Comparison of ENCODE assay signal across 8 cellular contexts in the genomic region with DNA sequence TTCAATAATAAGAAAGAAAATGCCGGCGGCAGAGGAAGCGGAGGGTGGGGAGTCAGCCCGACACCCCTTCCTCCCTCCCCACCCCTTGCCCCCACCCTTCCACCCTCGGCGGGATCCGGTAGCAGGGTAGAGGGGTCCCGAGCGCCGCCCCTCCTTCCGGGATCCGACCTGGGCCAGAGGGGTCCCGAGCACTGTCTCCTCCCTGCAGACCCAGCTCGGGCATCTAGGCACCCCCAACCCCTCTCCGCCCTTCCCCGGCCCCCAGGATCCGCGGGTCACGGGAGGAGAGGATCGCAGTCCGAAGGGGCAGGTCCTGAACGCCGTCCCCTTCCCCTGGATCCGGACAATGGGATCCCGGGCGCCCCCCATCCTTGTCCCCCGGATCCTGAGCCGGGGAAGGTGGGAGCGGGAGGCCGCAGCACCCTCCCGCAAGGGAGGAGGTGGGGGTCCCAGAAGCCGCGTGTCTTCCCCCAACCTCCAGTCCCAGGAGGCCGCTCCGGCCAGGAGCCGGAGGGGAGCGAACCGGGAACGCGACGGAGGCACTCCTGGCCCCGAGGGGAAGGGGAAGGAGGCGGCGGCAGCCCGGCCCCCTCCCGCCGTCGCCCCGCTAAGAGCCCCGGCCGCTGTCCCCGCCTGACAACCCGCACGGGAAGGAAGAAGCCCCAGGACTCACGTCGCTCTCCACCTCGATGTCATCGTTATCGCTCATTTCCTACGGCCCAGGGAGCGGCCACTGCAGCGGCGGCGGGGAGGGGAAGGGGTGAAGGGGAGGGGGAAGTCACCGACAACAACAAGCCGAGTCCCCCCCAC. TPM values are rescaled to one million over a fixed set of nuclear protein-coding genes. Genes with fewer than 3 reads are reported as not detected.
DNase-seq lines count a peak whose midpoint lies in the region; ATAC-seq and TF ChIP-seq lines count a peak whose summit lies in the region.

No MANE protein-coding gene starts in this region.

- no peak for TF ChIP-seq POLR2A in transverse colon (IDR thresholded peaks at IDR 0.05)

- intact Hi-C loops in transverse colon (cut with DNase I; ENCODE audit: low total_unique reads) = loop anchor here (5.0 kb wide), 1 partner anchor 115 kb away; a partner anchor contains a TSS

- H3K27me3 Mint-ChIP-seq in IgD-negative memory B cell = no peaks in the 10 kb centered on the region
- no peaks in the 10 kb centered on the region for H3K27me3 Mint-ChIP-seq in activated T-cell treated with anti-CD3 and anti-CD28 coated beads, Interleukin-2, amount 50 U/mL, for 24 hours

- H3K4me1 ChIP-seq in fibroblast of lung (ENCODE audit: control insufficient read depth, extremely low read depth, insufficient read depth, low read length) (peaks cover 5% of the 10 kb centered on the region), neutrophil (ENCODE audit: control insufficient read depth in 1 of 2, insufficient read depth in 1 of 2, low read depth in 1 of 2, low read length in 1 of 2) (peaks cover 52 to 54% of the 10 kb centered on the region in 2 experiments), transverse colon (peaks cover 24 to 61% (median 39%) of the 10 kb centered on the region in 4 donors)

- 1% methylated on average over 58 of the region's 66 CpGs; no CpG with 5 or more reads in 1 of the 2 donors for WGBS in transverse colon (ENCODE audit: low coverage in 1 of 2), 2 donors

- TF ChIP-seq CTCF in fibroblast of lung (conservative IDR thresholded peaks at IDR 0.05 in 1 of 2, IDR thresholded peaks at IDR 0.05 in 1 of 2; ENCODE audit: low read depth in 1 of 2, low read length in 2 of 2) = no peak
- TF ChIP-seq CTCF in neutrophil (IDR thresholded peaks at IDR 0.05) = no peak
- no peak for TF ChIP-seq CTCF in transverse colon (IDR thresholded peaks at IDR 0.05)

- H3K27ac Mint-ChIP-seq in IgD-negative memory B cell = peak overlapping the region; percentile 82 to 99 (median 97)
- H3K27ac Mint-ChIP-seq in activated T-cell treated with anti-CD3 and anti-CD28 coated beads, Interleukin-2, amount 50 U/mL, for 24 hours = peak overlapping the region; percentile 96

- no peaks in the 10 kb centered on the region for H4K20me1 ChIP-seq in fibroblast of lung (ENCODE audit: control insufficient read depth, extremely low read depth, insufficient read depth, low read length)

- in situ Hi-C loops in transverse colon (cut with MboI; ENCODE audit: low pct_ligation_motif_present in 1 of 4, low pct_unique_long_range_greater_than_20kb in 1 of 4, low sequenced_read_pairs in 3 of 4) = no loop called here

- H3K9me3 Mint-ChIP-seq in IgD-negative memory B cell = no peaks in the 10 kb centered on the region
- no peaks in the 10 kb centered on the region for H3K9me3 Mint-ChIP-seq in activated T-cell treated with anti-CD3 and anti-CD28 coated beads, Interleukin-2, amount 50 U/mL, for 24 hours

- H3K4me3 ChIP-seq in fibroblast of lung (replicated peaks in 1 of 4; ENCODE audit: control extremely low read depth in 1 of 4, insufficient read depth in 1 of 4, low read depth in 3 of 4, low read length in 4 of 4) (peak overlapping the region; percentile 80 to 95 (median 88)), neutrophil (ENCODE audit: low read depth in 1 of 2, low read length in 1 of 2) (peak overlapping the region; percentile 70 to 89), transverse colon (peak overlapping the region; percentile 86 to 96 (median 92))

- H3K36me3 Mint-ChIP-seq in IgD-negative memory B cell = no peaks in the 10 kb centered on the region
- H3K36me3 Mint-ChIP-seq in activated T-cell treated with anti-CD3 and anti-CD28 coated beads, Interleukin-2, amount 50 U/mL, for 24 hours (ENCODE audit: low read depth) = peaks cover 46% of the 10 kb centered on the region

- peak overlapping the region; percentile 33 for H2AFZ ChIP-seq in fibroblast of lung (ENCODE audit: low read length)

- peak overlapping the region; percentile 84 for H3K9ac ChIP-seq in fibroblast of lung (ENCODE audit: insufficient read depth, low read length)

- H3K27me3 ChIP-seq in fibroblast of lung (ENCODE audit: control insufficient read depth, insufficient read depth, low read length) = no peaks in the 10 kb centered on the region
- no peaks in the 10 kb centered on the region for H3K27me3 ChIP-seq in neutrophil
- no peaks in the 10 kb centered on the region for H3K27me3 ChIP-seq in transverse colon

- ATAC-seq in GM19324 (IDR thresholded peaks at IDR 0.05; ENCODE audit: low FRiP score, unreplicated experiment) (peak; percentile 16), HG02571 (IDR thresholded peaks at IDR 0.05; ENCODE audit: unreplicated experiment) (no peak)

- no peak for TF ChIP-seq EP300 in transverse colon (IDR thresholded peaks at IDR 0.05; ENCODE audit: low read depth)

- peak overlapping the region; percentile 80 to 100 (median 96) for H3K4me3 Mint-ChIP-seq in IgD-negative memory B cell
- peak overlapping the region; percentile 96 for H3K4me3 Mint-ChIP-seq in activated T-cell treated with anti-CD3 and anti-CD28 coated beads, Interleukin-2, amount 50 U/mL, for 24 hours

- peaks cover 21 to 36% (median 27%) of the 10 kb centered on the region in 3 donors for H3K4me1 Mint-ChIP-seq in IgD-negative memory B cell
- peaks cover 44% of the 10 kb centered on the region for H3K4me1 Mint-ChIP-seq in activated T-cell treated with anti-CD3 and anti-CD28 coated beads, Interleukin-2, amount 50 U/mL, for 24 hours (ENCODE audit: low read depth)

- no peak overlapping the region for H3K4me2 ChIP-seq in fibroblast of lung (ENCODE audit: extremely low read depth, insufficient read depth, low read length)

- H3K9me3 ChIP-seq in fibroblast of lung (ENCODE audit: control insufficient read depth, insufficient read depth, low read depth, low read length) (no peaks in the 10 kb centered on the region), neutrophil (no peaks in the 10 kb centered on the region), transverse colon (no peaks in the 10 kb centered on the region)

- H3K27ac ChIP-seq in fibroblast of lung (ENCODE audit: insufficient read depth, low read length) = peak overlapping the region; percentile 84
- H3K27ac ChIP-seq in neutrophil = peak overlapping the region; percentile 88
- H3K27ac ChIP-seq in transverse colon = peak overlapping the region; percentile 94

- H3K36me3 ChIP-seq in fibroblast of lung (ENCODE audit: control insufficient read depth, insufficient read depth, low read length) (peaks cover 2% of the 10 kb centered on the region), neutrophil (peaks cover 5% of the 10 kb centered on the region), transverse colon (no peaks in the 10 kb centered on the region)

- H3K79me2 ChIP-seq in fibroblast of lung (ENCODE audit: control insufficient read depth, insufficient read depth, low read length) = peaks cover 41% of the 10 kb centered on the region

- peak; percentile 64 for DNase-seq in activated T-cell treated with anti-CD3 and anti-CD28 coated beads, Interleukin-2, amount 50 U/mL, for 24 hours
- DNase-seq in fibroblast of lung (ENCODE audit: low read depth in 2 of 2) (no peak), transverse colon (peak; percentile 34), globus pallidus (ENCODE audit: low spot score) (no peak)

RNA-seq across cellular contexts. Expression of a gene that starts 0.5 kb away (rescaled TPM):
- polyA plus RNA-seq in IgD-negative memory B cell (131 TPM), fibroblast of lung (85.8 and 92.8 TPM in 2 replicates)
- total RNA-seq in fibroblast of lung (35.0 and 39.0 TPM in 2 replicates), transverse colon (100 to 1,000 TPM in 1 of 4 donors, 10 to 100 TPM in 3; 35.8 to 139 (median 87.0) TPM)
- polyA plus RNA-seq in fibroblast of lung (2012) = 49.9 and 57.3 TPM in 2 replicates
- 52.1 and 75.9 TPM in 2 replicates for polyA minus RNA-seq in fibroblast of lung (ENCODE audit: low replicate concordance)

Comparison
In these comparisons a context has a peak if more than half of its experiments do, and no peak if none do; other contexts are left out.
1. DNase-seq: peak in activated T-cell treated with anti-CD3 and anti-CD28 coated beads, Interleukin-2, amount 50 U/mL, for 24 hours (single experiment) and transverse colon (single experiment); none in fibroblast of lung (0 of 2) and globus pallidus (single experiment).
2. Peak in every context shown above with its lines, with median percentiles within 50 percentile points of each other: H3K27ac ChIP-seq and H3K4me3 ChIP-seq.